ENCODE assay signal across 8 cellular contexts in the genomic region with DNA sequence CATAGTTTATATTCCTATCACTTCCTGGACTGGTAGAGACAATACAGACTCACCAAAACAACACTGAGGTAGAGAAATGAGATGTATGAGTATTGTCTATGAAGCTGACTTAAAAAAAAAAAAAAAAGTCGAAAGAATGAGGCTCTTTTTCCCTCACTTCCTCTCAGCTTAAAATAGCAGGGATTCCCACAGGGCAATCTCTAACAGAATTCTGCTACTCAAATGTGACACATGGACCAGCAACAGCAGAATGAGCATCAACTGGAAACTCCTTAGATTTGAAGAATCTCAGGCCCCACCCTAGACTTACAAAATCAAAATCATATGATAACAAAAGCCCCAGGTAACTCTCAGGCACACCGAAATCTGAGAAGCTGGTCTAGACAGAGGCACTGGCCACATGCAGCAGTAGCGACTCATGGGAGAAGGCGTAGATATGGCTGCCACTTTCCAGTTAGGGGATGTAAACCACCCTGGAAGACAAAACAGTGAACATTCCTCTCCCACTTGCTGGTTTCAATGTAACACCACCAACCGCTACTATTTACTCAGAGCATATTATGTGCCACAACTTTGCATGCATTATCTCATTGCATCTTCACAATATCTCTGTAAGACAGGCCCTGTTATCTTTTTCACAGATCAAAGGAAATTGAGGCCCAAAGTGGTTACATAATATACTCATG.
DNase-seq lines count a peak whose midpoint lies in the region; ATAC-seq and TF ChIP-seq lines count a peak whose summit lies in the region.
"Had no signal": no experiment of that assay in that cellular context is flagged by ENCODE, and none has a peak within 500 bp of the region (broad histone marks: within the 10 kb centered on the region; RNA-seq: fewer than 3 reads in every experiment).

No MANE protein-coding gene starts in this region.

- peak overlapping the region in 7 of 10 donors; percentile 13 to 67 (median 54) for H3K27ac Mint-ChIP-seq in naive thymus-derived CD8-positive, alpha-beta T cell

- peak; percentile 44 to 62 for ATAC-seq in naive thymus-derived CD8-positive, alpha-beta T cell
- no peak for ATAC-seq in HG02588 (IDR thresholded peaks at IDR 0.05; ENCODE audit: unreplicated experiment)

- POLR2A ChIA-PET in naive thymus-derived CD8-positive, alpha-beta T cell (lab: Charles Lee), result no interaction called here

- peak overlapping the region in 1 of 10 donors; percentile 15 for H3K4me3 Mint-ChIP-seq in naive thymus-derived CD8-positive, alpha-beta T cell

- TF ChIP-seq POLR2A in breast epithelium (IDR thresholded peaks at IDR 0.05), result no peak

- H3K36me3 Mint-ChIP-seq in naive thymus-derived CD8-positive, alpha-beta T cell, result no peaks in the 10 kb centered on the region

- H3K9me3 ChIP-seq in HUES6 (ENCODE audit: control insufficient read depth, insufficient read depth, low read depth, low read length) (no peaks in the 10 kb centered on the region), breast epithelium (no peaks in the 10 kb centered on the region)

- H3K27me3 Mint-ChIP-seq in naive thymus-derived CD8-positive, alpha-beta T cell, result peaks cover 0 to 25% (median 8%) of the 10 kb centered on the region in 5 donors

- H3K36me3 ChIP-seq in HUES6 (ENCODE audit: control insufficient read depth, insufficient read depth, low read length) (no peaks in the 10 kb centered on the region), breast epithelium (no peaks in the 10 kb centered on the region)

- no peaks in the 10 kb centered on the region for H3K9me3 Mint-ChIP-seq in naive thymus-derived CD8-positive, alpha-beta T cell

- peaks cover 8 to 22% (median 12%) of the 10 kb centered on the region in 4 donors for H3K4me1 Mint-ChIP-seq in naive thymus-derived CD8-positive, alpha-beta T cell

- DNase-seq in Daoy (ENCODE audit: low read depth) (peak; percentile 52), breast epithelium (ENCODE audit: low spot score in 2 of 2) (no peak), NCI-H82 (lab: John Stamatoyannopoulos, UW) (no peak), NOMO-1 treated with DMSO at 0.1 percent for 48 hours (lab: John Stamatoyannopoulos, UW; ENCODE audit: unreplicated experiment) (no peak)
- peak in 2 of 10 donors; percentile 19 to 28 for DNase-seq in naive thymus-derived CD8-positive, alpha-beta T cell
- DNase-seq: NCI-H2227 treated with DMSO at 0.1 percent for 48 hours had no signal

- no peak overlapping the region for H3K4me3 ChIP-seq in HUES6 (ENCODE audit: low read depth, low read length)
- H3K4me3 ChIP-seq in breast epithelium, result no peak overlapping the region

- peaks cover 36% of the 10 kb centered on the region for H3K4me1 ChIP-seq in HUES6 (ENCODE audit: control insufficient read depth, insufficient read depth, low read length)
- H3K4me1 ChIP-seq in breast epithelium, result peaks cover 3 to 5% of the 10 kb centered on the region in 2 donors

- no peak for TF ChIP-seq CTCF in breast epithelium (IDR thresholded peaks at IDR 0.05)

- H3K27me3 ChIP-seq in HUES6 (ENCODE audit: control insufficient read depth, insufficient read depth, low read length) (no peaks in the 10 kb centered on the region), breast epithelium (no peaks in the 10 kb centered on the region)

- intact Hi-C loops in breast epithelium (cut with DNase I; ENCODE audit: low total_unique reads), result no loop called here

- no peak overlapping the region for H3K9ac ChIP-seq in HUES6 (ENCODE audit: low read length)

- H3K27ac ChIP-seq in HUES6 (ENCODE audit: low read depth, low read length) (0 out of 2 replicates have a peak overlapping the region, but pooled peaks have one; percentile 8), breast epithelium (peak overlapping the region; percentile 21 to 26)
